In genomic region chr4:187175197-187175596, GRCh38 we compare ENCODE assay signal across 1 cellular context.
TF ChIP-seq lines count a peak whose summit lies in the region.

No MANE protein-coding gene starts in this region.

TF ChIP-seq in IMR-90, 13 proteins besides CTCF, POLR2A, EP300 and RAD21 (continued from another document):
- no peak for TF ChIP-seq MAFK (IDR thresholded peaks at IDR 0.05; ENCODE audit: low read depth, low read length)
- no peak for TF ChIP-seq NFE2L2 (IDR thresholded peaks at IDR 0.05; ENCODE audit: low read depth, low read length)
- TF ChIP-seq CEBPB (IDR thresholded peaks at IDR 0.05; ENCODE audit: low read depth, low read length): no peak
- TF ChIP-seq USF2 (IDR thresholded peaks at IDR 0.05; ENCODE audit: low read depth, low read length): no peak
- TF ChIP-seq RFX5 (IDR thresholded peaks at IDR 0.05; ENCODE audit: low read depth, low read length): no peak
- no peak for TF ChIP-seq MAZ (IDR thresholded peaks at IDR 0.05; ENCODE audit: borderline replicate concordance, low read depth, low read length)
